ENCODE assay signal across 8 cellular contexts in the genomic region with DNA sequence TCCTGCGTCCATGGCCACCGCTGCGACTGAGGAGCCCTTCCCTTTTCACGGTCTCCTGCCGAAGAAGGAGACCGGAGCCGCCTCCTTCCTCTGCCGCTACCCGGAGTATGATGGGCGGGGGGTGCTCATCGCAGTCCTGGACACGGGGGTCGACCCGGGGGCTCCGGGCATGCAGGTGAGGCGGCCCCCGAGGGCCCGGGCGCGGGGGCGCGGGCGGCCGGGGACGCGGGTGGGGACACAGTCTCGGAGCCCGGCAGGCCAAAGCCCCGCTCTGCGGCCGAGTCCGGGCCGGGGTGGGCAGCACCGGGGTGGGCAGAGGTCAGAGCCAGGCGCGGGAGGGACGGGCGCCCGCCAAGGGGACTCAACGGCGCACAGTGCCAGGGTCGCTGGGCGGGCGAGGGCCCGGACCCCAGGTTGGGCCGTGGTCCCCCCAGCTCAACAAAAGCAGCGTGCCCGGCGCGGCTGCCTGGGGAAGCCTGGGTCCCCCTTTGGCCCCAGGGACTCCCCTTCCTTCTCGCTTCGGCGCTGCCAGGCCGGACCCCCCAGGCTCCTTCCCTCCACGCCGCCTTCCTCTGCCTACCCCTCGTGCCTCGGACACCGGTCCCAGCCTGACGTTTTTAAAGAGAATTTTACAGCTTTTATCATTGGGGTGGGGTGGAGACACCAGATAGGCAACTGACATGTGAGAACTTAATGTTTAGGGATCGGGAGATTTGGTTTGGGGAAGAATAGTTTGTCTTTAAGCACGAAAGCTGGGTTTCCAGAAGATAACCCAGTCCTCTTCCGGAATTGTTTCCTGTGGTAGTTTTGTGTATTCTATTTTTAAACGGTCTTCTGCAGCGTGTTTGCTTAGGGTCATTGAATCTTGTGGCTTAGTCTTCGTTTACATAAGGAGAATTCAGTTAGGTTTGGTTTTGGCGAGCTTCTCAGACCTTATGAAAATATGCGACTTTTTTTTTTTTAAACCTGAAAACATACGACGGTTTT. TPM values are rescaled to one million over a fixed set of nuclear protein-coding genes. Genes with fewer than 3 reads are reported as not detected.
DNase-seq lines count a peak whose midpoint lies in the region; ATAC-seq and TF ChIP-seq lines count a peak whose summit lies in the region.

No MANE protein-coding gene starts in this region.

- H3K27me3 ChIP-seq in stomach smooth muscle (ENCODE audit: control insufficient read depth in 1 of 2, insufficient read depth in 2 of 2, low read length in 2 of 2): no peaks in the 10 kb centered on the region

- ATAC-seq in GM21367 (IDR thresholded peaks at IDR 0.05; ENCODE audit: unreplicated experiment) (peak; percentile 22), HG03571 (IDR thresholded peaks at IDR 0.05; ENCODE audit: unreplicated experiment) (peak; percentile 28)

- peak overlapping the region; percentile 96 for H3K27ac ChIP-seq in coronary artery
- H3K27ac ChIP-seq in stomach smooth muscle (ENCODE audit: low read length): peak overlapping the region; percentile 97

- H3K9me3 ChIP-seq in stomach smooth muscle (ENCODE audit: control insufficient read depth in 2 of 2, low read length in 2 of 2): no peaks in the 10 kb centered on the region

- H3K36me3 ChIP-seq in stomach smooth muscle (ENCODE audit: control insufficient read depth in 2 of 2, insufficient read depth in 2 of 2, low read length in 2 of 2): no peaks in the 10 kb centered on the region

- peak; percentile 20 for DNase-seq in EL
- peak; percentile 2 for DNase-seq in T-helper 9 cell
- DNase-seq in coronary artery (ENCODE audit: low spot score): no peak
- DNase-seq in lower leg skin (ENCODE audit: low spot score in 2 of 2): peak; percentile 22 to 88
- no peak for DNase-seq in DMS153 treated with DMSO at 0.1 percent for 48 hours (lab: John Stamatoyannopoulos, UW; ENCODE audit: unreplicated experiment)

- no peak for TF ChIP-seq POLR2A in lower leg skin (IDR thresholded peaks at IDR 0.05)

- peak overlapping the region; percentile 92 for H3K4me3 ChIP-seq in coronary artery
- peak overlapping the region; percentile 95 for H3K4me3 ChIP-seq in lower leg skin (ENCODE audit: low read depth, poor library complexity, severe bottlenecking)
- peak overlapping the region; percentile 98 for H3K4me3 ChIP-seq in stomach smooth muscle (ENCODE audit: low read length in 2 of 2)

- intact Hi-C loops in lower leg skin (cut with DNase I; ENCODE audit: low total_unique reads): no loop called here

- peak overlapping the region; percentile 79 to 100 for H3K9ac ChIP-seq in stomach smooth muscle (ENCODE audit: low read length in 2 of 2)

- no peak for TF ChIP-seq CTCF in coronary artery (IDR thresholded peaks at IDR 0.05)
- no peak for TF ChIP-seq CTCF in lower leg skin (IDR thresholded peaks at IDR 0.05)

- H3K4me1 ChIP-seq in stomach smooth muscle (ENCODE audit: control insufficient read depth, insufficient read depth, low read length): peaks cover 12% of the 10 kb centered on the region

- WGBS in lower leg skin, 2 donors: 0 to 1% methylated on average over 30 to 41 of the region's 70 CpGs

RNA-seq across cellular contexts. Expression of a gene that starts 0.5 kb away (rescaled TPM):
- total RNA-seq in lower leg skin: 10 to 100 TPM; 24.5 to 32.2 (median 26.8) TPM

Comparison
In these comparisons a context has a peak if more than half of its experiments do, and no peak if none do; other contexts are left out.
1. DNase-seq: peak in EL (single experiment), T-helper 9 cell (single experiment) and lower leg skin (2 of 2); none in coronary artery (single experiment) and DMS153 treated with DMSO at 0.1 percent for 48 hours (single experiment).
2. Peak in every context shown above with its lines, with median percentiles within 50 percentile points of each other: H3K4me3 ChIP-seq.